8 cellular contexts compared by ENCODE assay signal in genomic region chr7:48090095-48090805, GRCh38. TPM values are rescaled to one million over a fixed set of nuclear protein-coding genes. Genes with fewer than 3 reads are reported as not detected.
A peak's percentile ranks its signal among the peaks of the same experiment; 100 is the strongest.
DNase-seq lines count a peak whose midpoint lies in the region; ATAC-seq, FAIRE-seq and TF ChIP-seq lines count a peak whose summit lies in the region.

No MANE protein-coding gene starts in this region.

- H3K27ac Mint-ChIP-seq in activated naive CD4-positive, alpha-beta T cell treated with anti-CD3 and anti-CD28 coated beads for 36 hours: no peak overlapping the region
- peak overlapping the region; percentile 46 for H3K27ac Mint-ChIP-seq in memory B cell

- peaks cover 75% of the 10 kb centered on the region for H3K4me1 Mint-ChIP-seq in activated naive CD4-positive, alpha-beta T cell treated with anti-CD3 and anti-CD28 coated beads for 36 hours (ENCODE audit: low read depth)
- H3K4me1 Mint-ChIP-seq in memory B cell: peaks cover 26% of the 10 kb centered on the region

- H3K36me3 Mint-ChIP-seq in activated naive CD4-positive, alpha-beta T cell treated with anti-CD3 and anti-CD28 coated beads for 36 hours (ENCODE audit: low read depth): peaks cover 34% of the 10 kb centered on the region
- H3K36me3 Mint-ChIP-seq in memory B cell: peaks cover 5% of the 10 kb centered on the region

- no peak for DNase-seq in activated naive CD4-positive, alpha-beta T cell treated with anti-CD3 and anti-CD28 coated beads for 36 hours
- no peak for DNase-seq in activated naive CD4-positive, alpha-beta T cell treated with Interleukin-2 at 50 U/mL for 16 hours
- no peak for DNase-seq in coronary artery (ENCODE audit: low spot score)
- DNase-seq in memory B cell (ENCODE audit: low spot score in 2 of 2): no peak
- peak; percentile 40 for DNase-seq in urothelium cell line (ENCODE audit: low spot score)

- H3K27me3 Mint-ChIP-seq in activated naive CD4-positive, alpha-beta T cell treated with anti-CD3 and anti-CD28 coated beads for 36 hours (ENCODE audit: low read depth): no peaks in the 10 kb centered on the region
- no peaks in the 10 kb centered on the region for H3K27me3 Mint-ChIP-seq in memory B cell

- peak overlapping the region; percentile 76 for H3K4me3 ChIP-seq in coronary artery

- no peaks in the 10 kb centered on the region for H3K9me3 Mint-ChIP-seq in activated naive CD4-positive, alpha-beta T cell treated with anti-CD3 and anti-CD28 coated beads for 36 hours
- H3K9me3 Mint-ChIP-seq in memory B cell: no peaks in the 10 kb centered on the region

- H3K27ac ChIP-seq in coronary artery: peak overlapping the region; percentile 90 to 96

- FAIRE-seq in urothelium cell line (lab: Jason Lieb, UNC): peak; percentile 20

- no peak for TF ChIP-seq CTCF in coronary artery (IDR thresholded peaks at IDR 0.05)

- H3K4me3 Mint-ChIP-seq in activated naive CD4-positive, alpha-beta T cell treated with anti-CD3 and anti-CD28 coated beads for 36 hours: peak overlapping the region; percentile 84
- H3K4me3 Mint-ChIP-seq in memory B cell: peak overlapping the region; percentile 93

- intact Hi-C loops in activated naive CD4-positive, alpha-beta T cell treated with anti-CD3 and anti-CD28 coated beads for 36 hours (cut with micrococcal nuclease): no loop called here

- CTCF ChIA-PET in activated naive CD4-positive, alpha-beta T cell treated with anti-CD3 and anti-CD28 coated beads for 36 hours (lab: Charles Lee): interaction anchor here (1.2 kb wide), 1 partner anchor 99 kb away, joined by 6 read pairs; no protein-coding TSS in a partner anchor

- ATAC-seq in memory B cell (ENCODE audit: low read depth) (no peak), HG03439 (IDR thresholded peaks at IDR 0.05; ENCODE audit: unreplicated experiment) (no peak), HG02623 (IDR thresholded peaks at IDR 0.05; ENCODE audit: unreplicated experiment) (no peak), HG03175 (IDR thresholded peaks at IDR 0.05; ENCODE audit: unreplicated experiment) (no peak)

RNA-seq across cellular contexts. Expression of gene UPP1, which starts 1.2 kb away (rescaled TPM):
- 10 to 100 TPM; 46.9 to 48.2 TPM for total RNA-seq in activated naive CD4-positive, alpha-beta T cell treated with anti-CD3 and anti-CD28 coated beads for 36 hours

RNA-seq across cellular contexts. Expression of gene C7orf57, which starts 54.9 kb away (rescaled TPM):
- total RNA-seq in activated naive CD4-positive, alpha-beta T cell treated with anti-CD3 and anti-CD28 coated beads for 36 hours: under 1 TPM; 0.29 to 0.44 TPM
